1 cellular context compared by ENCODE assay signal in the genomic region with DNA sequence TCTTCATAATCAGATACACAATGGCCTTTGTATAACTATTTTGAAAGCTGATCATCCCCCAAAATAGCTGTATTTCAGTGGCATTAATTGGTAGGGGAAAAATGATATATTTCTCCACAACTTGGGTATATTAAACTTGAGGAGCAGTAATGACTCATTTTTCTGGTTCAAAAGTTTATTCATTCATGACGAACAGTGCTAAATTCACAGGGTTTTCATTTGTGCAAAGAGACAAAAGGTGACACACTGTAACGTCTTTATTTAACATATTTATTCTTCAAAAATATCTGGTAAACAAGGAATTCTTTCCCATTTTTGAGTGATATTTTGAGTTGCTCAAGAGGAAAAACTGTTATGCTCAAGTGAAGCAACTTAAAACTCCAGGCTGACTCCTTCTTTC.
TF ChIP-seq lines count a peak whose summit lies in the region.

No MANE protein-coding gene starts in this region.

TF ChIP-seq in H1, 55 proteins besides CTCF, POLR2A, EP300 and RAD21 (continued from another document):
- TF ChIP-seq HDAC2 (IDR thresholded peaks at IDR 0.05; ENCODE audit: borderline replicate concordance in 1 of 2, low read depth in 2 of 2, low read length in 2 of 2): no peak
- TF ChIP-seq SP4 (IDR thresholded peaks at IDR 0.05; ENCODE audit: low read length): no peak
- no peak for TF ChIP-seq SP1 (IDR thresholded peaks at IDR 0.05; ENCODE audit: low read depth, low read length)
- no peak for TF ChIP-seq CBX5 (IDR thresholded peaks at IDR 0.05; ENCODE audit: low read depth, low read length)
- TF ChIP-seq RNF2 (IDR thresholded peaks at IDR 0.05; ENCODE audit: borderline replicate concordance, low read depth, low read length, missing control alignments, poor library complexity, severe bottlenecking): no peak
- TF ChIP-seq TEAD4 (IDR thresholded peaks at IDR 0.05; ENCODE audit: low read depth, low read length): no peak
- TF ChIP-seq TCF12 (IDR thresholded peaks at IDR 0.05; ENCODE audit: low read depth, low read length): no peak
- TF ChIP-seq POLR2AphosphoS5 (IDR thresholded peaks at IDR 0.05; ENCODE audit: low read depth, low read length): no peak
- no peak for TF ChIP-seq BACH1 (IDR thresholded peaks at IDR 0.05; ENCODE audit: low read length)
- TF ChIP-seq CHD1 (IDR thresholded peaks at IDR 0.05; ENCODE audit: low read depth, low read length): no peak
- TF ChIP-seq, protein P1, sequence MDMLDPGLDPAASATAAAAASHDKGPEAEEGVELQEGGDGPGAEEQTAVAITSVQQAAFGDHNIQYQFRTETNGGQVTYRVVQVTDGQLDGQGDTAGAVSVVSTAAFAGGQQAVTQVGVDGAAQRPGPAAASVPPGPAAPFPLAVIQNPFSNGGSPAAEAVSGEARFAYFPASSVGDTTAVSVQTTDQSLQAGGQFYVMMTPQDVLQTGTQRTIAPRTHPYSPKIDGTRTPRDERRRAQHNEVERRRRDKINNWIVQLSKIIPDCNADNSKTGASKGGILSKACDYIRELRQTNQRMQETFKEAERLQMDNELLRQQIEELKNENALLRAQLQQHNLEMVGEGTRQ (IDR thresholded peaks at IDR 0.05; ENCODE audit: low read length): no peak
- no peak for TF ChIP-seq SAP30 (IDR thresholded peaks at IDR 0.05; ENCODE audit: insufficient read depth, insufficient replicate concordance, low read length)
- no peak for TF ChIP-seq BCL11A (IDR thresholded peaks at IDR 0.05; ENCODE audit: low read depth in 2 of 2, low read length in 2 of 2)
- TF ChIP-seq RFX5 (IDR thresholded peaks at IDR 0.05; ENCODE audit: borderline replicate concordance, low read depth, low read length): no peak
- TF ChIP-seq JUND (IDR thresholded peaks at IDR 0.05; ENCODE audit: low read length): no peak
- TF ChIP-seq, protein P2, sequence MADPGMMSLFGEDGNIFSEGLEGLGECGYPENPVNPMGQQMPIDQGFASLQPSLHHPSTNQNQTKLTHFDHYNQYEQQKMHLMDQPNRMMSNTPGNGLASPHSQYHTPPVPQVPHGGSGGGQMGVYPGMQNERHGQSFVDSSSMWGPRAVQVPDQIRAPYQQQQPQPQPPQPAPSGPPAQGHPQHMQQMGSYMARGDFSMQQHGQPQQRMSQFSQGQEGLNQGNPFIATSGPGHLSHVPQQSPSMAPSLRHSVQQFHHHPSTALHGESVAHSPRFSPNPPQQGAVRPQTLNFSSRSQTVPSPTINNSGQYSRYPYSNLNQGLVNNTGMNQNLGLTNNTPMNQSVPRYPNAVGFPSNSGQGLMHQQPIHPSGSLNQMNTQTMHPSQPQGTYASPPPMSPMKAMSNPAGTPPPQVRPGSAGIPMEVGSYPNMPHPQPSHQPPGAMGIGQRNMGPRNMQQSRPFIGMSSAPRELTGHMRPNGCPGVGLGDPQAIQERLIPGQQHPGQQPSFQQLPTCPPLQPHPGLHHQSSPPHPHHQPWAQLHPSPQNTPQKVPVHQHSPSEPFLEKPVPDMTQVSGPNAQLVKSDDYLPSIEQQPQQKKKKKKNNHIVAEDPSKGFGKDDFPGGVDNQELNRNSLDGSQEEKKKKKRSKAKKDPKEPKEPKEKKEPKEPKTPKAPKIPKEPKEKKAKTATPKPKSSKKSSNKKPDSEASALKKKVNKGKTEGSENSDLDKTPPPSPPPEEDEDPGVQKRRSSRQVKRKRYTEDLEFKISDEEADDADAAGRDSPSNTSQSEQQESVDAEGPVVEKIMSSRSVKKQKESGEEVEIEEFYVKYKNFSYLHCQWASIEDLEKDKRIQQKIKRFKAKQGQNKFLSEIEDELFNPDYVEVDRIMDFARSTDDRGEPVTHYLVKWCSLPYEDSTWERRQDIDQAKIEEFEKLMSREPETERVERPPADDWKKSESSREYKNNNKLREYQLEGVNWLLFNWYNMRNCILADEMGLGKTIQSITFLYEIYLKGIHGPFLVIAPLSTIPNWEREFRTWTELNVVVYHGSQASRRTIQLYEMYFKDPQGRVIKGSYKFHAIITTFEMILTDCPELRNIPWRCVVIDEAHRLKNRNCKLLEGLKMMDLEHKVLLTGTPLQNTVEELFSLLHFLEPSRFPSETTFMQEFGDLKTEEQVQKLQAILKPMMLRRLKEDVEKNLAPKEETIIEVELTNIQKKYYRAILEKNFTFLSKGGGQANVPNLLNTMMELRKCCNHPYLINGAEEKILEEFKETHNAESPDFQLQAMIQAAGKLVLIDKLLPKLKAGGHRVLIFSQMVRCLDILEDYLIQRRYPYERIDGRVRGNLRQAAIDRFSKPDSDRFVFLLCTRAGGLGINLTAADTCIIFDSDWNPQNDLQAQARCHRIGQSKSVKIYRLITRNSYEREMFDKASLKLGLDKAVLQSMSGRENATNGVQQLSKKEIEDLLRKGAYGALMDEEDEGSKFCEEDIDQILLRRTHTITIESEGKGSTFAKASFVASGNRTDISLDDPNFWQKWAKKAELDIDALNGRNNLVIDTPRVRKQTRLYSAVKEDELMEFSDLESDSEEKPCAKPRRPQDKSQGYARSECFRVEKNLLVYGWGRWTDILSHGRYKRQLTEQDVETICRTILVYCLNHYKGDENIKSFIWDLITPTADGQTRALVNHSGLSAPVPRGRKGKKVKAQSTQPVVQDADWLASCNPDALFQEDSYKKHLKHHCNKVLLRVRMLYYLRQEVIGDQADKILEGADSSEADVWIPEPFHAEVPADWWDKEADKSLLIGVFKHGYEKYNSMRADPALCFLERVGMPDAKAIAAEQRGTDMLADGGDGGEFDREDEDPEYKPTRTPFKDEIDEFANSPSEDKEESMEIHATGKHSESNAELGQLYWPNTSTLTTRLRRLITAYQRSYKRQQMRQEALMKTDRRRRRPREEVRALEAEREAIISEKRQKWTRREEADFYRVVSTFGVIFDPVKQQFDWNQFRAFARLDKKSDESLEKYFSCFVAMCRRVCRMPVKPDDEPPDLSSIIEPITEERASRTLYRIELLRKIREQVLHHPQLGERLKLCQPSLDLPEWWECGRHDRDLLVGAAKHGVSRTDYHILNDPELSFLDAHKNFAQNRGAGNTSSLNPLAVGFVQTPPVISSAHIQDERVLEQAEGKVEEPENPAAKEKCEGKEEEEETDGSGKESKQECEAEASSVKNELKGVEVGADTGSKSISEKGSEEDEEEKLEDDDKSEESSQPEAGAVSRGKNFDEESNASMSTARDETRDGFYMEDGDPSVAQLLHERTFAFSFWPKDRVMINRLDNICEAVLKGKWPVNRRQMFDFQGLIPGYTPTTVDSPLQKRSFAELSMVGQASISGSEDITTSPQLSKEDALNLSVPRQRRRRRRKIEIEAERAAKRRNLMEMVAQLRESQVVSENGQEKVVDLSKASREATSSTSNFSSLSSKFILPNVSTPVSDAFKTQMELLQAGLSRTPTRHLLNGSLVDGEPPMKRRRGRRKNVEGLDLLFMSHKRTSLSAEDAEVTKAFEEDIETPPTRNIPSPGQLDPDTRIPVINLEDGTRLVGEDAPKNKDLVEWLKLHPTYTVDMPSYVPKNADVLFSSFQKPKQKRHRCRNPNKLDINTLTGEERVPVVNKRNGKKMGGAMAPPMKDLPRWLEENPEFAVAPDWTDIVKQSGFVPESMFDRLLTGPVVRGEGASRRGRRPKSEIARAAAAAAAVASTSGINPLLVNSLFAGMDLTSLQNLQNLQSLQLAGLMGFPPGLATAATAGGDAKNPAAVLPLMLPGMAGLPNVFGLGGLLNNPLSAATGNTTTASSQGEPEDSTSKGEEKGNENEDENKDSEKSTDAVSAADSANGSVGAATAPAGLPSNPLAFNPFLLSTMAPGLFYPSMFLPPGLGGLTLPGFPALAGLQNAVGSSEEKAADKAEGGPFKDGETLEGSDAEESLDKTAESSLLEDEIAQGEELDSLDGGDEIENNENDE (IDR thresholded peaks at IDR 0.05; ENCODE audit: insufficient replicate concordance, low read length): no peak
- no peak for TF ChIP-seq SIX5 (IDR thresholded peaks at IDR 0.05; ENCODE audit: low read depth, low read length)
